ENCODE assay signal across 1 cellular context in genomic region chr10:94131885-94132284, GRCh38.
TF ChIP-seq lines count a peak whose summit lies in the region.

No MANE protein-coding gene starts in this region.

TF ChIP-seq in SK-N-SH treated with all-trans-retinoic acid at 6 μM for 48 hours, 23 proteins besides CTCF, POLR2A, EP300 and RAD21 (continued from another document):
- TF ChIP-seq POU6F1 (CRISPR knock-in tag; IDR thresholded peaks at IDR 0.05; ENCODE audit: borderline replicate concordance, low read depth) = no peak
- TF ChIP-seq CREB5 (CRISPR knock-in tag; IDR thresholded peaks at IDR 0.05; ENCODE audit: low read depth) = no peak
- no peak for TF ChIP-seq GLIS3 (CRISPR knock-in tag; IDR thresholded peaks at IDR 0.05)
- TF ChIP-seq ZFP30 (CRISPR knock-in tag; IDR thresholded peaks at IDR 0.05) = no peak
